ENCODE assay signal across 1 cellular context in the genomic region with DNA sequence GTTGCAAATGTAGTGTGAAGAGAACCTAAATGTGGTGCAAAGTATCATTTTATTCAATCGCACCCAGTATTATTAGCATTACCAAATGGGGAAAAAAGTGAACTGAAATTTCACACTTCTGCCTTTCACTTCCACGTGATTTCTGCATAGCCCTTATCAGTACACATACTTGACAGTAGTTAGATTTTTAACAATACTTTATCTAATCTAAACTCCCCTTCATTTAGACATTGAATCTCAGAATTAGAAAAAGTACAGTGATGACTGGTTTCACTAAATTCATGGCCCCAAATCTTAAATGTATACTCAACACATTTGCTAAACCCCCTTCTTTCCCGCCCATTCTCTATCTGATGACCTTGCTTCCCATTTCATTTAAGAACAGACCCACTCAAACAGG.
TF ChIP-seq lines count a peak whose summit lies in the region.

No MANE protein-coding gene starts in this region.

TF ChIP-seq in GM12878, 131 proteins besides CTCF, POLR2A, EP300 and RAD21 (continued from another document and continues in another):
- TF ChIP-seq MXI1 (IDR thresholded peaks at IDR 0.05; ENCODE audit: low read depth, low read length) (peak; percentile 73; the same call in 1 of the 2 replicates), MEF2A (IDR thresholded peaks at IDR 0.05; ENCODE audit: insufficient read depth, low read depth, low read length) (peak; percentile 89), MTA2 (IDR thresholded peaks at IDR 0.05; ENCODE audit: low read depth) (peak; percentile 96), BMI1 (IDR thresholded peaks at IDR 0.05; ENCODE audit: borderline replicate concordance) (peak; percentile 80), RUNX3 (IDR thresholded peaks at IDR 0.05; ENCODE audit: low read length) (peak; percentile 50), STAT3 (IDR thresholded peaks at IDR 0.05; ENCODE audit: low read depth, low read length) (peak; percentile 73; the same call in 1 of the 2 replicates), KLF5 (IDR thresholded peaks at IDR 0.05; ENCODE audit: partially characterized antibody) (no peak), STAT1 (conservative IDR thresholded peaks at IDR 0.05) (no peak), SMC3 (IDR thresholded peaks at IDR 0.05; ENCODE audit: borderline replicate concordance, low read length) (no peak), DPF2 (IDR thresholded peaks at IDR 0.05) (peak; percentile 96), SUPT20H (IDR thresholded peaks at IDR 0.05; ENCODE audit: borderline replicate concordance, control insufficient read depth, low read depth, low read length) (no peak), HDAC2 (IDR thresholded peaks at IDR 0.05) (no peak), YBX1 (IDR thresholded peaks at IDR 0.05) (no peak), RELA (IDR thresholded peaks at IDR 0.05; ENCODE audit: borderline replicate concordance, partially characterized antibody) (peak; percentile 45), NRF1 (conservative IDR thresholded peaks at IDR 0.05; ENCODE audit: low read depth, low read length) (no peak), ESRRA (IDR thresholded peaks at IDR 0.05; ENCODE audit: low read length) (no peak), LARP7 (IDR thresholded peaks at IDR 0.05) (no peak), CBFB (IDR thresholded peaks at IDR 0.05; ENCODE audit: low read depth) (no peak), ZBED1 (IDR thresholded peaks at IDR 0.05; ENCODE audit: borderline replicate concordance) (peak; percentile 41; the same call in 1 of the 2 replicates), CHD1 (IDR thresholded peaks at IDR 0.05; ENCODE audit: low read depth, low read length) (no peak), CHD4 (IDR thresholded peaks at IDR 0.05) (peak; percentile 48; the same call in 1 of the 2 replicates), NFXL1 (IDR thresholded peaks at IDR 0.05; ENCODE audit: borderline replicate concordance) (no peak), CBX3 (IDR thresholded peaks at IDR 0.05; ENCODE audit: borderline replicate concordance, low read depth) (no peak), HDAC6 (IDR thresholded peaks at IDR 0.05; ENCODE audit: unreplicated experiment) (no peak), KAT2A (conservative IDR thresholded peaks at IDR 0.05; ENCODE audit: control insufficient read depth, low read depth, low read length) (no peak), NR2F1 (conservative IDR thresholded peaks at IDR 0.05) (no peak; the same call in none of the 2 replicates), JUND (IDR thresholded peaks at IDR 0.05; ENCODE audit: low read depth, low read length) (no peak), ZNF24 (IDR thresholded peaks at IDR 0.05) (peak; percentile 81), CREB1 (IDR thresholded peaks at IDR 0.05; ENCODE audit: low read depth) (0 out of 2 replicates have a peak, but pooled peaks have one; percentile 12), NR2C2 (IDR thresholded peaks at IDR 0.05; ENCODE audit: borderline replicate concordance, control insufficient read depth, insufficient read length, low read depth) (no peak), POU2F2 (IDR thresholded peaks at IDR 0.05; ENCODE audit: borderline replicate concordance, low read depth, low read length) (peak; percentile 18; the same call in 1 of the 3 replicates), YY1 (IDR thresholded peaks at IDR 0.05; ENCODE audit: low read depth, low read length) (no peak), SMARCA5 (IDR thresholded peaks at IDR 0.05) (no peak), RB1 (IDR thresholded peaks at IDR 0.05; ENCODE audit: borderline replicate concordance) (peak; percentile 82; the same call in 1 of the 2 replicates), SRF (IDR thresholded peaks at IDR 0.05; ENCODE audit: low read depth in 2 of 2, low read length in 2 of 2) (peak in 1 of 2 experiments; percentile 75; a peak in 2 of 4 replicates), SREBF1 (IDR thresholded peaks at IDR 0.05; ENCODE audit: low read length) (0 out of 2 replicates have a peak, but pooled peaks have one; percentile 11), JUNB (IDR thresholded peaks at IDR 0.05) (peak; percentile 32; the same call in 1 of the 2 replicates), NFYA (IDR thresholded peaks at IDR 0.05; ENCODE audit: borderline replicate concordance, low read depth, low read length) (no peak), SIX5 (IDR thresholded peaks at IDR 0.05; ENCODE audit: low read depth, low read length, severe bottlenecking) (no peak), ZZZ3 (IDR thresholded peaks at IDR 0.05; ENCODE audit: control insufficient read depth, insufficient read length, low read depth) (no peak), BCL11A (IDR thresholded peaks at IDR 0.05; ENCODE audit: low read depth, low read length) (peak; percentile 87), PML (IDR thresholded peaks at IDR 0.05; ENCODE audit: low read length) (no peak), HCFC1 (IDR thresholded peaks at IDR 0.05; ENCODE audit: low read length) (no peak)
- TF ChIP-seq, protein P1, sequence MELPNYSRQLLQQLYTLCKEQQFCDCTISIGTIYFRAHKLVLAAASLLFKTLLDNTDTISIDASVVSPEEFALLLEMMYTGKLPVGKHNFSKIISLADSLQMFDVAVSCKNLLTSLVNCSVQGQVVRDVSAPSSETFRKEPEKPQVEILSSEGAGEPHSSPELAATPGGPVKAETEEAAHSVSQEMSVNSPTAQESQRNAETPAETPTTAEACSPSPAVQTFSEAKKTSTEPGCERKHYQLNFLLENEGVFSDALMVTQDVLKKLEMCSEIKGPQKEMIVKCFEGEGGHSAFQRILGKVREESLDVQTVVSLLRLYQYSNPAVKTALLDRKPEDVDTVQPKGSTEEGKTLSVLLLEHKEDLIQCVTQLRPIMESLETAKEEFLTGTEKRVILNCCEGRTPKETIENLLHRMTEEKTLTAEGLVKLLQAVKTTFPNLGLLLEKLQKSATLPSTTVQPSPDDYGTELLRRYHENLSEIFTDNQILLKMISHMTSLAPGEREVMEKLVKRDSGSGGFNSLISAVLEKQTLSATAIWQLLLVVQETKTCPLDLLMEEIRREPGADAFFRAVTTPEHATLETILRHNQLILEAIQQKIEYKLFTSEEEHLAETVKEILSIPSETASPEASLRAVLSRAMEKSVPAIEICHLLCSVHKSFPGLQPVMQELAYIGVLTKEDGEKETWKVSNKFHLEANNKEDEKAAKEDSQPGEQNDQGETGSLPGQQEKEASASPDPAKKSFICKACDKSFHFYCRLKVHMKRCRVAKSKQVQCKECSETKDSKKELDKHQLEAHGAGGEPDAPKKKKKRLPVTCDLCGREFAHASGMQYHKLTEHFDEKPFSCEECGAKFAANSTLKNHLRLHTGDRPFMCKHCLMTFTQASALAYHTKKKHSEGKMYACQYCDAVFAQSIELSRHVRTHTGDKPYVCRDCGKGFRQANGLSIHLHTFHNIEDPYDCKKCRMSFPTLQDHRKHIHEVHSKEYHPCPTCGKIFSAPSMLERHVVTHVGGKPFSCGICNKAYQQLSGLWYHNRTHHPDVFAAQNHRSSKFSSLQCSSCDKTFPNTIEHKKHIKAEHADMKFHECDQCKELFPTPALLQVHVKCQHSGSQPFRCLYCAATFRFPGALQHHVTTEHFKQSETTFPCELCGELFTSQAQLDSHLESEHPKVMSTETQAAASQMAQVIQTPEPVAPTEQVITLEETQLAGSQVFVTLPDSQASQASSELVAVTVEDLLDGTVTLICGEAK (IDR thresholded peaks at IDR 0.05; ENCODE audit: borderline replicate concordance), result no peak; the same call in 1 of the 2 replicates
- TF ChIP-seq, protein P2, sequence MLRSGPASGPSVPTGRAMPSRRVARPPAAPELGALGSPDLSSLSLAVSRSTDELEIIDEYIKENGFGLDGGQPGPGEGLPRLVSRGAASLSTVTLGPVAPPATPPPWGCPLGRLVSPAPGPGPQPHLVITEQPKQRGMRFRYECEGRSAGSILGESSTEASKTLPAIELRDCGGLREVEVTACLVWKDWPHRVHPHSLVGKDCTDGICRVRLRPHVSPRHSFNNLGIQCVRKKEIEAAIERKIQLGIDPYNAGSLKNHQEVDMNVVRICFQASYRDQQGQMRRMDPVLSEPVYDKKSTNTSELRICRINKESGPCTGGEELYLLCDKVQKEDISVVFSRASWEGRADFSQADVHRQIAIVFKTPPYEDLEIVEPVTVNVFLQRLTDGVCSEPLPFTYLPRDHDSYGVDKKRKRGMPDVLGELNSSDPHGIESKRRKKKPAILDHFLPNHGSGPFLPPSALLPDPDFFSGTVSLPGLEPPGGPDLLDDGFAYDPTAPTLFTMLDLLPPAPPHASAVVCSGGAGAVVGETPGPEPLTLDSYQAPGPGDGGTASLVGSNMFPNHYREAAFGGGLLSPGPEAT (IDR thresholded peaks at IDR 0.05; ENCODE audit: low read depth), result peak; percentile 78
- TF ChIP-seq, protein P3, sequence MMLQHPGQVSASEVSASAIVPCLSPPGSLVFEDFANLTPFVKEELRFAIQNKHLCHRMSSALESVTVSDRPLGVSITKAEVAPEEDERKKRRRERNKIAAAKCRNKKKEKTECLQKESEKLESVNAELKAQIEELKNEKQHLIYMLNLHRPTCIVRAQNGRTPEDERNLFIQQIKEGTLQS (IDR thresholded peaks at IDR 0.05; ENCODE audit: borderline replicate concordance, extremely low read depth, low read depth, low read length), result no peak
- TF ChIP-seq, protein P4, sequence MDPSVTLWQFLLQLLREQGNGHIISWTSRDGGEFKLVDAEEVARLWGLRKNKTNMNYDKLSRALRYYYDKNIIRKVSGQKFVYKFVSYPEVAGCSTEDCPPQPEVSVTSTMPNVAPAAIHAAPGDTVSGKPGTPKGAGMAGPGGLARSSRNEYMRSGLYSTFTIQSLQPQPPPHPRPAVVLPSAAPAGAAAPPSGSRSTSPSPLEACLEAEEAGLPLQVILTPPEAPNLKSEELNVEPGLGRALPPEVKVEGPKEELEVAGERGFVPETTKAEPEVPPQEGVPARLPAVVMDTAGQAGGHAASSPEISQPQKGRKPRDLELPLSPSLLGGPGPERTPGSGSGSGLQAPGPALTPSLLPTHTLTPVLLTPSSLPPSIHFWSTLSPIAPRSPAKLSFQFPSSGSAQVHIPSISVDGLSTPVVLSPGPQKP (IDR thresholded peaks at IDR 0.05; ENCODE audit: low read depth, low read length), result no peak
- TF ChIP-seq, protein P5, sequence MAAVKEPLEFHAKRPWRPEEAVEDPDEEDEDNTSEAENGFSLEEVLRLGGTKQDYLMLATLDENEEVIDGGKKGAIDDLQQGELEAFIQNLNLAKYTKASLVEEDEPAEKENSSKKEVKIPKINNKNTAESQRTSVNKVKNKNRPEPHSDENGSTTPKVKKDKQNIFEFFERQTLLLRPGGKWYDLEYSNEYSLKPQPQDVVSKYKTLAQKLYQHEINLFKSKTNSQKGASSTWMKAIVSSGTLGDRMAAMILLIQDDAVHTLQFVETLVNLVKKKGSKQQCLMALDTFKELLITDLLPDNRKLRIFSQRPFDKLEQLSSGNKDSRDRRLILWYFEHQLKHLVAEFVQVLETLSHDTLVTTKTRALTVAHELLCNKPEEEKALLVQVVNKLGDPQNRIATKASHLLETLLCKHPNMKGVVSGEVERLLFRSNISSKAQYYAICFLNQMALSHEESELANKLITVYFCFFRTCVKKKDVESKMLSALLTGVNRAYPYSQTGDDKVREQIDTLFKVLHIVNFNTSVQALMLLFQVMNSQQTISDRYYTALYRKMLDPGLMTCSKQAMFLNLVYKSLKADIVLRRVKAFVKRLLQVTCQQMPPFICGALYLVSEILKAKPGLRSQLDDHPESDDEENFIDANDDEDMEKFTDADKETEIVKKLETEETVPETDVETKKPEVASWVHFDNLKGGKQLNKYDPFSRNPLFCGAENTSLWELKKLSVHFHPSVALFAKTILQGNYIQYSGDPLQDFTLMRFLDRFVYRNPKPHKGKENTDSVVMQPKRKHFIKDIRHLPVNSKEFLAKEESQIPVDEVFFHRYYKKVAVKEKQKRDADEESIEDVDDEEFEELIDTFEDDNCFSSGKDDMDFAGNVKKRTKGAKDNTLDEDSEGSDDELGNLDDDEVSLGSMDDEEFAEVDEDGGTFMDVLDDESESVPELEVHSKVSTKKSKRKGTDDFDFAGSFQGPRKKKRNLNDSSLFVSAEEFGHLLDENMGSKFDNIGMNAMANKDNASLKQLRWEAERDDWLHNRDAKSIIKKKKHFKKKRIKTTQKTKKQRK (IDR thresholded peaks at IDR 0.05; ENCODE audit: low read depth, low read length), result no peak
- TF ChIP-seq, protein P6, sequence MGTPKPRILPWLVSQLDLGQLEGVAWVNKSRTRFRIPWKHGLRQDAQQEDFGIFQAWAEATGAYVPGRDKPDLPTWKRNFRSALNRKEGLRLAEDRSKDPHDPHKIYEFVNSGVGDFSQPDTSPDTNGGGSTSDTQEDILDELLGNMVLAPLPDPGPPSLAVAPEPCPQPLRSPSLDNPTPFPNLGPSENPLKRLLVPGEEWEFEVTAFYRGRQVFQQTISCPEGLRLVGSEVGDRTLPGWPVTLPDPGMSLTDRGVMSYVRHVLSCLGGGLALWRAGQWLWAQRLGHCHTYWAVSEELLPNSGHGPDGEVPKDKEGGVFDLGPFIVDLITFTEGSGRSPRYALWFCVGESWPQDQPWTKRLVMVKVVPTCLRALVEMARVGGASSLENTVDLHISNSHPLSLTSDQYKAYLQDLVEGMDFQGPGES (IDR thresholded peaks at IDR 0.05), result no peak
- TF ChIP-seq, protein P7, sequence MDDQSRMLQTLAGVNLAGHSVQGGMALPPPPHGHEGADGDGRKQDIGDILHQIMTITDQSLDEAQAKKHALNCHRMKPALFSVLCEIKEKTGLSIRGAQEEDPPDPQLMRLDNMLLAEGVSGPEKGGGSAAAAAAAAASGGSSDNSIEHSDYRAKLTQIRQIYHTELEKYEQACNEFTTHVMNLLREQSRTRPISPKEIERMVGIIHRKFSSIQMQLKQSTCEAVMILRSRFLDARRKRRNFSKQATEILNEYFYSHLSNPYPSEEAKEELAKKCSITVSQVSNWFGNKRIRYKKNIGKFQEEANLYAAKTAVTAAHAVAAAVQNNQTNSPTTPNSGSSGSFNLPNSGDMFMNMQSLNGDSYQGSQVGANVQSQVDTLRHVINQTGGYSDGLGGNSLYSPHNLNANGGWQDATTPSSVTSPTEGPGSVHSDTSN (IDR thresholded peaks at IDR 0.05; ENCODE audit: insufficient replicate concordance, low read depth, low read length), result no peak
- TF ChIP-seq, protein P8, sequence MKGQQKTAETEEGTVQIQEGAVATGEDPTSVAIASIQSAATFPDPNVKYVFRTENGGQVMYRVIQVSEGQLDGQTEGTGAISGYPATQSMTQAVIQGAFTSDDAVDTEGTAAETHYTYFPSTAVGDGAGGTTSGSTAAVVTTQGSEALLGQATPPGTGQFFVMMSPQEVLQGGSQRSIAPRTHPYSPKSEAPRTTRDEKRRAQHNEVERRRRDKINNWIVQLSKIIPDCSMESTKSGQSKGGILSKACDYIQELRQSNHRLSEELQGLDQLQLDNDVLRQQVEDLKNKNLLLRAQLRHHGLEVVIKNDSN (IDR thresholded peaks at IDR 0.05; ENCODE audit: borderline replicate concordance, extremely low read length, insufficient read depth, low read depth, low read length), result no peak
- TF ChIP-seq, protein P9, sequence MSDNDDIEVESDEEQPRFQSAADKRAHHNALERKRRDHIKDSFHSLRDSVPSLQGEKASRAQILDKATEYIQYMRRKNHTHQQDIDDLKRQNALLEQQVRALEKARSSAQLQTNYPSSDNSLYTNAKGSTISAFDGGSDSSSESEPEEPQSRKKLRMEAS (IDR thresholded peaks at IDR 0.05; ENCODE audit: low read depth, low read length), result 0 out of 2 replicates have a peak, but pooled peaks have one; percentile 41
